In the genomic region with DNA sequence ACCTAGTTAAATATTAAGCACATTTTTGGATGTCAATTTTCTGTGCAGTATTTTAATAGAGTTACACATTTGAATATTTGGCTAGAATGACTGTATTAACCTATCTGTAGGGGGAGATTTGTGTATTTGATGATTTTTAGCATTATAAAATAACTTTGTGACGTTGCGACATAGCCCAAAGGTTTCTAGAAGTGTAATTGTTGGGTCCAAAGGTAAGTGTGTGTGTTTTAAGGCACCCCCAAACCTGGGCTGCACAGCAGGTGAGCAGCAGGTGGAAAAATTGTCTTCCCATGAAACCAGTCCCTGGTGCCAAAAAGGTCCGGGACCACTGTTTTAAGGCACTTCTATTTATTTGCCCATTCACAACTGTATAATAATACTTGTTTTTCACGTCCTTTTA, we compare ENCODE assay signal across 26 cellular contexts. TPM values are rescaled to one million over a fixed set of nuclear protein-coding genes. Genes with fewer than 3 reads are reported as not detected.
A peak's percentile ranks its signal among the peaks of the same experiment; 100 is the strongest.
DNase-seq lines count a peak whose midpoint lies in the region; ATAC-seq, FAIRE-seq and TF ChIP-seq lines count a peak whose summit lies in the region.
"Had no signal": no experiment of that assay in that cellular context is flagged by ENCODE, and none has a peak within 500 bp of the region (broad histone marks: within the 10 kb centered on the region; RNA-seq: fewer than 3 reads in every experiment).

No MANE protein-coding gene starts in this region.

- H3K9me3 Mint-ChIP-seq in activated T-cell treated with anti-CD3 and anti-CD28 coated beads, Interleukin-2, amount 50 U/mL, for 24 hours: no peaks in the 10 kb centered on the region
- H3K9me3 Mint-ChIP-seq: CD14-positive monocyte; CD8-positive, alpha-beta T cell had no signal

- in situ Hi-C loops in K562 (cut with MboI): no loop called here

- no TSS peak for BruUV-seq in K562 (replicated peaks; lab: Mats Ljungman, UMichigan)

- TF ChIP-seq RAD21 in A549 (conservative IDR thresholded peaks at IDR 0.05 in 1 of 2, IDR thresholded peaks at IDR 0.05 in 1 of 2) (no peak), K562 (CRISPR knock-in tag; conservative IDR thresholded peaks at IDR 0.05 in 1 of 2, IDR thresholded peaks at IDR 0.05 in 1 of 2) (no peak)

- POLR2A ChIA-PET in A549 (lab: Yijun Ruan, JAX): no interaction called here
- POLR2A ChIA-PET in K562 (lab: Yijun Ruan, JAX): no interaction called here
- POLR2A ChIA-PET in GM10248 (lab: Yijun Ruan, JAX): no interaction called here

- peaks cover 52% of the 10 kb centered on the region for H3K79me2 ChIP-seq in K562 (ENCODE audit: control insufficient read depth, insufficient read depth, low read length)

- DNase-seq in activated T-cell treated with anti-CD3 and anti-CD28 coated beads, Interleukin-2, amount 50 U/mL, for 24 hours: no peak
- DNase-seq in activated T-cell treated with anti-CD3 and anti-CD28 coated beads, Interleukin-2, amount 50 U/mL, for 48 hours: no peak
- DNase-seq in A549 (ENCODE audit: low read depth in 1 of 2, low spot score in 1 of 2) (no peak), GM12891 (ENCODE audit: insufficient read length, low spot score) (no peak), K562 (ENCODE audit: extremely low read depth in 1 of 4, low spot score in 3 of 4) (no peak), GM10248 (ENCODE audit: extremely low spot score) (no peak), ascending aorta (ENCODE audit: low spot score in 2 of 2) (no peak)
- no peak for DNase-seq in effector CD8-positive, alpha-beta T cell (lab: John Stamatoyannopoulos, UW)
- DNase-seq: ACHN; AML-193; BE2C; Caco-2; CD8-positive, alpha-beta T cell; DMS153; DND-41; GM23248; H7 had no signal

- no peak overlapping the region for H3K4me3 ChIP-seq in A549
- no peak overlapping the region for H3K4me3 ChIP-seq in K562
- no peak overlapping the region for H3K4me3 ChIP-seq in ascending aorta
- H3K4me3 ChIP-seq: BLaER1 treated with 17β-estradiol and CSF1 and Interleukin-3, amounts not matched to agents 10 nM and 100 nM; GM12878; GM23248 had no signal

- no peaks in the 10 kb centered on the region; the same call in 1 of the 2 replicates for H4K20me1 ChIP-seq in K562 (replicated peaks; ENCODE audit: control insufficient read depth, insufficient read depth, low read length)

- no peak overlapping the region for H3K9ac ChIP-seq in K562 (ENCODE audit: insufficient read depth in 1 of 2, low read depth in 2 of 2, low read length in 2 of 2)
- H3K9ac ChIP-seq: BLaER1 treated with 17β-estradiol and CSF1 and Interleukin-3, amounts not matched to agents 10 nM and 100 nM; GM23248 had no signal

- H3K4me1 Mint-ChIP-seq in activated T-cell treated with anti-CD3 and anti-CD28 coated beads, Interleukin-2, amount 50 U/mL, for 24 hours (ENCODE audit: low read depth): peaks cover 53% of the 10 kb centered on the region

- H3K4me3 Mint-ChIP-seq in activated T-cell treated with anti-CD3 and anti-CD28 coated beads, Interleukin-2, amount 50 U/mL, for 24 hours: no peak overlapping the region
- H3K4me3 Mint-ChIP-seq: CD14-positive monocyte; CD8-positive, alpha-beta T cell had no signal

- no peaks in the 10 kb centered on the region for H3K9me1 ChIP-seq in K562 (ENCODE audit: control insufficient read depth, insufficient read depth, low read length)

- H3K9me3 ChIP-seq in A549 (no peaks in the 10 kb centered on the region), K562 (replicated peaks; ENCODE audit: control insufficient read depth, insufficient read depth, low read depth, low read length) (no peaks in the 10 kb centered on the region), ascending aorta (no peaks in the 10 kb centered on the region)
- H3K9me3 ChIP-seq: BE2C; BLaER1 treated with 17β-estradiol and CSF1 and Interleukin-3, amounts not matched to agents 10 nM and 100 nM; Caco-2 had no signal

- H3K27me3 Mint-ChIP-seq in activated T-cell treated with anti-CD3 and anti-CD28 coated beads, Interleukin-2, amount 50 U/mL, for 24 hours: no peaks in the 10 kb centered on the region

- 96% methylated on average over 4 of the region's 4 CpGs for WGBS in A549 (ENCODE audit: missing lambda C conversion rate)
- 98% methylated on average over 4 of the region's 4 CpGs for WGBS in K562 (ENCODE audit: insufficient coverage, low coverage, missing lambda C conversion rate)

- H3K4me2 ChIP-seq in A549 (no peak overlapping the region), K562 (ENCODE audit: insufficient read depth, low read length) (no peak overlapping the region)
- H3K4me2 ChIP-seq: BLaER1 treated with 17β-estradiol and CSF1 and Interleukin-3, amounts not matched to agents 10 nM and 100 nM had no signal

- no peak overlapping the region for H2AFZ ChIP-seq in K562 (ENCODE audit: low read depth, low read length)
- H2AFZ ChIP-seq: GM23248 had no signal

- H3K27ac ChIP-seq in A549 (no peak overlapping the region), K562 (ENCODE audit: extremely low read depth, low read depth, low read length) (no peak overlapping the region), ascending aorta (no peak overlapping the region)
- H3K27ac ChIP-seq: 22Rv1; BLaER1 treated with 17β-estradiol and CSF1 and Interleukin-3, amounts not matched to agents 10 nM and 100 nM; GM23248 had no signal

- intact Hi-C loops in K562 (cut with micrococcal nuclease) (loop anchor here (5.0 kb wide), 1 partner anchor 34 kb away; no protein-coding TSS in a partner anchor), ascending aorta (cut with DNase I) (no loop called here)

- ATAC-seq in A549 (no peak), K562 (no peak)
- ATAC-seq: CD8-positive, alpha-beta T cell; GM12878; HCT116 had no signal

- H3K27me3 ChIP-seq in K562 (ENCODE audit: control insufficient read depth in 2 of 2, insufficient read depth in 2 of 2, low read length in 2 of 2) (no peaks in the 10 kb centered on the region), ascending aorta (no peaks in the 10 kb centered on the region)
- H3K27me3 ChIP-seq: BE2C; BLaER1 treated with 17β-estradiol and CSF1 and Interleukin-3, amounts not matched to agents 10 nM and 100 nM had no signal

- peak overlapping the region; percentile 13 for H3K27ac Mint-ChIP-seq in activated T-cell treated with anti-CD3 and anti-CD28 coated beads, Interleukin-2, amount 50 U/mL, for 24 hours
- H3K27ac Mint-ChIP-seq: CD8-positive, alpha-beta T cell had no signal

- H3K36me3 ChIP-seq in K562 (ENCODE audit: control insufficient read depth, insufficient read depth, low read length) (peaks cover 74% of the 10 kb centered on the region), ascending aorta (peaks cover 57 to 68% of the 10 kb centered on the region in 2 donors)

- FAIRE-seq in A549 (lab: Jason Lieb, UNC) (no peak), GM12891 (lab: Jason Lieb, UNC) (no peak), K562 (lab: Jason Lieb, UNC) (no peak)
- FAIRE-seq: A204.1, G401.6, GM12878, GM19239, H1 had no signal

- H3K4me1 ChIP-seq in A549 (peaks cover 10% of the 10 kb centered on the region), K562 (replicated peaks in 1 of 2; ENCODE audit: control insufficient read depth in 2 of 2, insufficient read depth in 2 of 2, low read length in 2 of 2) (peaks cover 2 to 4% of the 10 kb centered on the region in 2 experiments; a peak in 2 of 5 replicates), ascending aorta (peaks cover 6 to 8% of the 10 kb centered on the region in 2 donors)
- H3K4me1 ChIP-seq: BE2C, Caco-2 had no signal

- no peak for TF ChIP-seq POLR2A in A549 (IDR thresholded peaks at IDR 0.05; ENCODE audit: low read length)
- TF ChIP-seq POLR2A in GM12891 (IDR thresholded peaks at IDR 0.05; ENCODE audit: low read depth, low read length): 0 out of 2 replicates have a peak, but pooled peaks have one; percentile 14
- TF ChIP-seq POLR2A in K562 (conservative IDR thresholded peaks at IDR 0.05): no peak

- peaks cover 81% of the 10 kb centered on the region for H3K36me3 Mint-ChIP-seq in activated T-cell treated with anti-CD3 and anti-CD28 coated beads, Interleukin-2, amount 50 U/mL, for 24 hours (ENCODE audit: low read depth)

- TF ChIP-seq EP300 in A549 (IDR thresholded peaks at IDR 0.05): no peak
- no peak for TF ChIP-seq EP300 in K562 (IDR thresholded peaks at IDR 0.05; ENCODE audit: low read length)

- TF ChIP-seq CTCF in A549 (IDR thresholded peaks at IDR 0.05) (no peak), K562 (IDR thresholded peaks at IDR 0.05 in 2 of 3, conservative IDR thresholded peaks at IDR 0.05 in 1 of 3; ENCODE audit: insufficient read depth in 2 of 3, low read depth in 1 of 3, low read length in 3 of 3) (no peak), GM10248 (IDR thresholded peaks at IDR 0.05; ENCODE audit: control extremely low read depth, extremely low read depth, low read depth, missing control alignments) (no peak), ascending aorta (IDR thresholded peaks at IDR 0.05) (no peak)

- CTCF ChIA-PET in A549 (lab: Yijun Ruan, JAX) (no interaction called here), K562 (lab: Yijun Ruan, JAX; ENCODE audit: low intra/inter-chr PET ratio) (no interaction called here), GM10248 (lab: Yijun Ruan, JAX) (interaction anchor here (1.3 kb wide), 1 partner anchor 9 kb away, joined by 3 read pairs; no protein-coding TSS in a partner anchor)

RNA-seq across cellular contexts. Expression of a gene that starts 3.3 kb away (rescaled TPM):
- 492 and 548 TPM in 2 replicates for polyA plus RNA-seq in A549 (2011; rRNA removed)
- 329 and 423 TPM in 2 replicates for polyA plus RNA-seq in A549 (2012; cell fraction: cytosol; rRNA removed)
- 206 and 252 TPM in 2 replicates for polyA plus RNA-seq in A549 (2012; cell fraction: nucleus; rRNA removed)
- polyA plus RNA-seq in A549 (2017; fragmentation: RNase III; extraction: RNeasy Plus Mini Kit Qiagen cat#74134 plus additional on column Dnase treatment): 437 to 442 TPM (median 441 TPM) in 3 replicates
- 292 and 323 TPM in 2 replicates for polyA minus RNA-seq in A549 (2011; rRNA and poly(A)+ RNA removed)
- 193 TPM for polyA plus RNA-seq in GM12891 (2012; ENCODE audit: low read depth, missing spikeins)
- 333 and 431 TPM in 2 replicates for total RNA-seq in K562 (2011; cell fraction: chromatin; rRNA removed; ENCODE audit: low replicate concordance)
- 196 and 211 TPM in 2 replicates for total RNA-seq in K562 (2011; cell fraction: nucleolus; rRNA removed)
- 207 and 217 TPM in 2 replicates for total RNA-seq in K562 (2011; cell fraction: nucleoplasm; rRNA removed)
- total RNA-seq in K562 (2014; rRNA removed): 332 and 341 TPM in 2 replicates
- 589 and 619 TPM in 2 replicates for total RNA-seq in K562 (2014; rRNA removed; fragmentation: Illumina TruSeq; extraction: Trizol)
- 451 and 490 TPM in 2 replicates for total RNA-seq in K562 (2015; rRNA removed; fragmentation: Illumina TruSeq; extraction: Trizol)
- 442 and 469 TPM in 2 replicates for total RNA-seq in K562 (2021)
- 505 and 738 TPM in 2 replicates for polyA plus RNA-seq in K562 (2011; rRNA removed)
- 265 and 312 TPM in 2 replicates for polyA plus RNA-seq in K562 (2011; cell fraction: cytosol; rRNA removed)
- polyA plus RNA-seq in K562 (2011; cell fraction: nucleus; rRNA removed): 205 and 273 TPM in 2 replicates
- 233 and 445 TPM in 2 replicates for polyA plus RNA-seq in K562 (2012)
- 363 and 468 TPM in 2 replicates for polyA plus RNA-seq in K562 (2014; fragmentation: Illumina TruSeq; extraction: Trizol)
- 100 to 1,000 TPM; 542 to 680 TPM for polyA plus RNA-seq in K562 (2014; fragmentation: Nextera tagmentation; extraction: Ambion mirVana)
- polyA plus RNA-seq in K562 (2014; rRNA removed): 365 and 390 TPM in 2 replicates
- polyA minus RNA-seq in K562 (2011; rRNA and poly(A)+ RNA removed): 500 and 548 TPM in 2 replicates
- polyA minus RNA-seq in K562 (2011; cell fraction: cytosol; rRNA and poly(A)+ RNA removed): 162 and 266 TPM in 2 replicates
- polyA minus RNA-seq in K562 (2011; cell fraction: nucleus; rRNA and poly(A)+ RNA removed): 144 and 216 TPM in 2 replicates
- total RNA-seq in ascending aorta: 65.0 TPM

RNA-seq across cellular contexts. Expression of a gene that starts 22.2 kb away (rescaled TPM):
- polyA plus RNA-seq in A549 (2011; rRNA removed) (not detected in 2 replicates), A549 (2017; fragmentation: RNase III; extraction: RNeasy Plus Mini Kit Qiagen cat#74134 plus additional on column Dnase treatment) (not detected in 3 replicates), K562 (2011; rRNA removed) (not detected in 2 replicates), K562 (2014; fragmentation: Illumina TruSeq; extraction: Trizol) (not detected in 2 replicates), K562 (2014; fragmentation: Nextera tagmentation; extraction: Ambion mirVana) (not detected), K562 (2014; rRNA removed) (0.09 TPM in 1 of 2 replicates, not detected in the other)
- not detected in 2 replicates for polyA plus RNA-seq in A549 (2012; cell fraction: cytosol; rRNA removed)
- polyA plus RNA-seq in A549 (2012; cell fraction: nucleus; rRNA removed): 0.02 TPM in 1 of 2 replicates, not detected in the other
- polyA minus RNA-seq in A549 (2011; rRNA and poly(A)+ RNA removed): not detected in 2 replicates
- not detected for polyA plus RNA-seq in GM12891 (2012; ENCODE audit: low read depth, missing spikeins)
- not detected in 2 replicates for total RNA-seq in K562 (2011; cell fraction: chromatin; rRNA removed; ENCODE audit: low replicate concordance)
- total RNA-seq in K562 (2011; cell fraction: nucleolus; rRNA removed): not detected in 2 replicates
- total RNA-seq in K562 (2011; cell fraction: nucleoplasm; rRNA removed): not detected in 2 replicates
- total RNA-seq in K562 (2014; rRNA removed) (not detected in 2 replicates), K562 (2014; rRNA removed; fragmentation: Illumina TruSeq; extraction: Trizol) (not detected in 2 replicates), K562 (2015; rRNA removed; fragmentation: Illumina TruSeq; extraction: Trizol) (not detected in 2 replicates), K562 (2021) (not detected in 2 replicates), ascending aorta (not detected)
- not detected in 2 replicates for polyA plus RNA-seq in K562 (2011; cell fraction: cytosol; rRNA removed)
- not detected in 2 replicates for polyA plus RNA-seq in K562 (2011; cell fraction: nucleus; rRNA removed)
- polyA plus RNA-seq in K562 (2012): not detected in 2 replicates
- polyA minus RNA-seq in K562 (2011; rRNA and poly(A)+ RNA removed): not detected in 2 replicates
- polyA minus RNA-seq in K562 (2011; cell fraction: cytosol; rRNA and poly(A)+ RNA removed): not detected in 2 replicates
- not detected in 2 replicates for polyA minus RNA-seq in K562 (2011; cell fraction: nucleus; rRNA and poly(A)+ RNA removed)
- total RNA-seq: Caco-2; CD8-positive, alpha-beta T cell; GM12878; GM23248; H1; H7 had no signal
- polyA plus RNA-seq: CD14-positive monocyte, GM12878, GM23248, H1 had no signal
